Comparison of ENCODE assay signal across 9 cellular contexts in the genomic region with DNA sequence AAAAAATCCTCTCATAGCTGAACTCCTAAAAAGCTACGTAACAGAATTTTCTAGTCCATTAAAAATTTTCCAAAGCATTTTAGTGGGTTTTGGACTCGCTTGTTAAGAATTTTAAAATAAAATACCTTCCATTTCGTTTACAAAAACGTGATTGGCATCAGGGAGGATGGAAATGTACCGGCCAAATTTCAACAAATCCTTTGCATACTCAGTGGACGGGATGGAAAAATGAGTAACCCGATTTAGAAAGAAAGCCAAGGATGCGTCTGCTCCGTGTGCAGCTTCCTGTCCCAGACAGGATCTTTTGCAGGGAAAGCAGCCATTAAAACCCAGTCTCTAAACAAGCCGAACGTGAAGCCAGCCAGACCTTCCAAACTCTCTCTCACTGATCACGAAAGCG. TPM values are rescaled to one million over a fixed set of nuclear protein-coding genes. Genes with fewer than 3 reads are reported as not detected.
A peak's percentile ranks its signal among the peaks of the same experiment; 100 is the strongest.
DNase-seq lines count a peak whose midpoint lies in the region; ATAC-seq and TF ChIP-seq lines count a peak whose summit lies in the region.
"Had no signal": no experiment of that assay in that cellular context is flagged by ENCODE, and none has a peak within 500 bp of the region (broad histone marks: within the 10 kb centered on the region; RNA-seq: fewer than 3 reads in every experiment).

No MANE protein-coding gene starts in this region.

- H3K27ac ChIP-seq in duodenal mucosa (ENCODE audit: low read depth, low read length) (peak overlapping the region; percentile 62), tibial nerve (peak overlapping the region; percentile 63 to 90 (median 78))

- no peak overlapping the region for H3K27ac Mint-ChIP-seq in activated naive CD4-positive, alpha-beta T cell treated with anti-CD3 and anti-CD28 coated beads, Interleukin-2, amount 50 U/mL, for 72 hours
- H3K27ac Mint-ChIP-seq: activated naive CD8-positive, alpha-beta T cell treated with anti-CD3 and anti-CD28 coated beads, Interleukin-2, amount 10 ng/mL, durations not matched to agents 7 days and 5 days had no signal

- peaks cover 24 to 47% of the 10 kb centered on the region in 2 donors for H3K4me1 ChIP-seq in duodenal mucosa (ENCODE audit: control insufficient read depth in 1 of 2, insufficient read depth in 2 of 2, low read length in 2 of 2)
- peaks cover 32% of the 10 kb centered on the region for H3K4me1 ChIP-seq in mucosa of stomach (ENCODE audit: control insufficient read depth, insufficient read depth, low read length)
- H3K4me1 ChIP-seq in tibial nerve = peaks cover 3 to 74% (median 33%) of the 10 kb centered on the region in 4 donors

- peaks cover 11% of the 10 kb centered on the region for H3K36me3 ChIP-seq in MG63
- no peaks in the 10 kb centered on the region for H3K36me3 ChIP-seq in duodenal mucosa (ENCODE audit: control insufficient read depth in 1 of 2, insufficient read depth in 2 of 2, low read length in 2 of 2)
- no peaks in the 10 kb centered on the region for H3K36me3 ChIP-seq in mucosa of stomach (ENCODE audit: control insufficient read depth, insufficient read depth, low read length)
- no peaks in the 10 kb centered on the region for H3K36me3 ChIP-seq in tibial nerve

- H3K4me3 ChIP-seq in MG63 = peak overlapping the region; percentile 28
- H3K4me3 ChIP-seq in duodenal mucosa (ENCODE audit: low read depth in 1 of 2, low read length in 2 of 2) = peak overlapping the region; percentile 53 to 58
- no peak overlapping the region for H3K4me3 ChIP-seq in mucosa of stomach (ENCODE audit: low read length)
- peak overlapping the region in 1 of 4 donors; percentile 23 for H3K4me3 ChIP-seq in tibial nerve

- WGBS in tibial nerve, 2 donors = 25 to 26% methylated on average over 13 of the region's 13 CpGs

- DNase-seq in MG63 = peak; percentile 50
- no peak for DNase-seq in tibial nerve (ENCODE audit: low spot score in 2 of 2)
- DNase-seq in activated naive CD4-positive, alpha-beta T cell treated with anti-CD3 and anti-CD28 coated beads, Interleukin-2, amount 50 U/mL, for 72 hours (ENCODE audit: low spot score in 2 of 2) = no peak
- DNase-seq: activated naive CD8-positive, alpha-beta T cell treated with anti-CD3 and anti-CD28 coated beads, Interleukin-2, amount 10 ng/mL, durations not matched to agents 7 days and 5 days; GOT3 had no signal

- no peaks in the 10 kb centered on the region for H3K9me3 Mint-ChIP-seq in activated naive CD4-positive, alpha-beta T cell treated with anti-CD3 and anti-CD28 coated beads, Interleukin-2, amount 50 U/mL, for 72 hours
- H3K9me3 Mint-ChIP-seq: activated naive CD8-positive, alpha-beta T cell treated with anti-CD3 and anti-CD28 coated beads, Interleukin-2, amount 10 ng/mL, durations not matched to agents 7 days and 5 days had no signal

- no peak for TF ChIP-seq CTCF in tibial nerve (IDR thresholded peaks at IDR 0.05)

- no peaks in the 10 kb centered on the region for H3K9me3 ChIP-seq in MG63
- no peaks in the 10 kb centered on the region for H3K9me3 ChIP-seq in duodenal mucosa (ENCODE audit: control insufficient read depth in 1 of 2, low read length in 2 of 2)
- no peaks in the 10 kb centered on the region for H3K9me3 ChIP-seq in mucosa of stomach (ENCODE audit: control insufficient read depth, low read length)
- H3K9me3 ChIP-seq in tibial nerve = no peaks in the 10 kb centered on the region

- H3K9ac ChIP-seq in duodenal mucosa (ENCODE audit: low read depth in 1 of 2, low read length in 2 of 2) = peak overlapping the region; percentile 21 to 65
- H3K9ac ChIP-seq in mucosa of stomach (ENCODE audit: low read length) = peak overlapping the region; percentile 49

- no peaks in the 10 kb centered on the region for H3K27me3 ChIP-seq in MG63
- no peaks in the 10 kb centered on the region for H3K27me3 ChIP-seq in duodenal mucosa (ENCODE audit: control insufficient read depth in 1 of 2, insufficient read depth in 2 of 2, low read length in 2 of 2)
- H3K27me3 ChIP-seq in mucosa of stomach (ENCODE audit: control insufficient read depth, insufficient read depth, low read length) = no peaks in the 10 kb centered on the region
- H3K27me3 ChIP-seq in tibial nerve = no peaks in the 10 kb centered on the region

- H3K36me3 Mint-ChIP-seq in activated naive CD4-positive, alpha-beta T cell treated with anti-CD3 and anti-CD28 coated beads, Interleukin-2, amount 50 U/mL, for 72 hours = no peaks in the 10 kb centered on the region
- H3K36me3 Mint-ChIP-seq: activated naive CD8-positive, alpha-beta T cell treated with anti-CD3 and anti-CD28 coated beads, Interleukin-2, amount 10 ng/mL, durations not matched to agents 7 days and 5 days had no signal

- ATAC-seq in HG02798 (IDR thresholded peaks at IDR 0.05; ENCODE audit: poor library complexity, unreplicated experiment) (no peak), GM18520 (IDR thresholded peaks at IDR 0.05; ENCODE audit: unreplicated experiment) (no peak)
- ATAC-seq in activated naive CD4-positive, alpha-beta T cell treated with anti-CD3 and anti-CD28 coated beads, Interleukin-2, amount 50 U/mL, for 72 hours = no peak

- peak in 1 of 2 donors; percentile 45 for TF ChIP-seq EP300 in tibial nerve (IDR thresholded peaks at IDR 0.05)

- TF ChIP-seq POLR2A in tibial nerve (IDR thresholded peaks at IDR 0.05) = no peak

RNA-seq across cellular contexts. Expression of gene TMEM184B, which starts 15.6 kb away (rescaled TPM):
- total RNA-seq in MG63 (2014; rRNA removed; shearing (Covaris generic); ENCODE audit: low replicate concordance) = 18.6 and 20.4 TPM in 2 replicates
- total RNA-seq in tibial nerve = 100 to 1,000 TPM in 1 of 4 donors, 10 to 100 TPM in 3; 61.1 to 138 (median 72.0) TPM
- total RNA-seq in activated naive CD4-positive, alpha-beta T cell treated with anti-CD3 and anti-CD28 coated beads, Interleukin-2, amount 50 U/mL, for 72 hours = 10 to 100 TPM; 21.4 to 22.0 TPM

RNA-seq across cellular contexts. Expression of gene MAFF, which starts 55.4 kb away (rescaled TPM):
- total RNA-seq in MG63 (2014; rRNA removed; shearing (Covaris generic); ENCODE audit: low replicate concordance) = 15.8 and 22.0 TPM in 2 replicates
- 100 to 1,000 TPM in 2 of 4 donors, 10 to 100 TPM in 2; 68.1 to 110 (median 96.8) TPM for total RNA-seq in tibial nerve
- 10 to 100 TPM; 12.4 to 21.2 TPM for total RNA-seq in activated naive CD4-positive, alpha-beta T cell treated with anti-CD3 and anti-CD28 coated beads, Interleukin-2, amount 50 U/mL, for 72 hours
